Comparison of ENCODE assay signal across 25 cellular contexts in genomic region chr10:43094091-43094484, GRCh38. TPM values are rescaled to one million over a fixed set of nuclear protein-coding genes. Genes with fewer than 3 reads are reported as not detected.
"Had no signal": no experiment of that assay in that cellular context is flagged by ENCODE, and none has a peak within 500 bp of the region (broad histone marks: within the 10 kb centered on the region; RNA-seq: fewer than 3 reads in every experiment).

No MANE protein-coding gene starts in this region.

- H3K27ac ChIP-seq: ascending aorta, body of pancreas, coronary artery, Peyer's patch, SJSA1 had no signal

- H3K27me3 ChIP-seq: ascending aorta, body of pancreas, Peyer's patch had no signal

- ATAC-seq: activated CD8-positive, alpha-beta memory T cell treated with anti-CD3 and anti-CD28 coated beads, Interleukin-2, amount 10 ng/mL, durations not matched to agents 7 days and 5 days; T-cell had no signal

- H3K4me3 ChIP-seq: ascending aorta, body of pancreas, coronary artery, Peyer's patch, SJSA1 had no signal

- H3K9me3 ChIP-seq: ascending aorta, body of pancreas, Peyer's patch, SJSA1 had no signal

- DNase-seq: activated B cell treated with CpG ODN at 0.5 μM for 24 hours; activated CD4-positive, alpha-beta T cell treated with anti-CD3 and anti-CD28 coated beads for 1 hour; activated CD4-positive, alpha-beta T cell treated with anti-CD3 and anti-CD28 coated beads, Interleukin-2, amount 10 ng/mL, durations not matched to agents 24 days and 14 days; activated CD4-positive, alpha-beta T cell treated with anti-CD3 and anti-CD28 coated beads, Interleukin-2, amount 50 U/mL, for 48 hours; activated CD8-positive, alpha-beta memory T cell treated with anti-CD3 and anti-CD28 coated beads, Interleukin-2, amount 10 ng/mL, durations not matched to agents 7 days and 5 days; activated effector memory CD4-positive, alpha-beta T cell treated with Interleukin-2 at 50 U/mL for 16 hours; activated naive CD4-positive, alpha-beta T cell; activated T-cell treated with anti-CD3 and anti-CD28 coated beads, Interleukin-2, amount 50 U/mL, for 24 hours; amniotic stem cell; body of pancreas; central memory CD4-positive, alpha-beta T cell; Karpas-422; NCI-H1048; NCI-H187; NCI-H446 treated with DMSO at 0.1 percent for 48 hours; NCI-H524 treated with DMSO at 0.1 percent for 48 hours; NCI-H774; NK-92 treated with Interleukin-12 subunit alpha and Interleukin-12 subunit beta, amount 100 ng/mL, for 24 hours; Peyer's patch; T-cell; T-helper 2 cell; T1000 had no signal

- H3K4me1 ChIP-seq: ascending aorta, body of pancreas, Peyer's patch, SJSA1 had no signal

- H3K36me3 ChIP-seq: ascending aorta, Peyer's patch, SJSA1 had no signal

RNA-seq across cellular contexts. Expression of gene RET, which starts 17.2 kb away (rescaled TPM):
- total RNA-seq: activated B cell treated with CpG ODN at 0.5 μM for 24 hours, ascending aorta, SJSA1 had no signal
